In the genomic region with DNA sequence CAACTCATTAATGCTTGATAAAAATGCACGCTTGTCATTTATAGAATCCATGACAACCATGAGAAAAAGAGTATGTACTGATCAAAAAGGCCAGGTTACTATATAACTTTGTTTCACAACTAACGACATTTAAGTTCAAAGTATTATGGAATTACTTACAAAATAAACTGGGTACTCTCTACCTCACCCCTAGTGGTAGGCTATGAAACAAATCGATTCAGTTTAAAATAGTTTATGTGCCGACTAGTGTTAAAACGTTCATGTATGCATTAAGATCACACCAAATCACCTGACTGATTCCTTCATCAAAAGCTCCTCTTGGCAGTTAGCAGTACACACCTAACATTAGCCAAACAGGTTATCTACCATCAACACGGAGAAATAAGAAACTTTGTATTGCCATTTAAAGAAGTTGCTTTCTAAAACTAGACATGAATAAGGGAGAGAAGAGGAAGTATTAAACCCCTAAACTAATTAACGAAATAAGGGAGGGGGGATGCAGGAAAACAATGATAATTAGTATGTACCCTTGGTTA, we compare ENCODE assay signal across 9 cellular contexts.
A peak's percentile ranks its signal among the peaks of the same experiment; 100 is the strongest.
DNase-seq lines count a peak whose midpoint lies in the region; ATAC-seq and TF ChIP-seq lines count a peak whose summit lies in the region.
"Had no signal": no experiment of that assay in that cellular context is flagged by ENCODE, and none has a peak within 500 bp of the region (broad histone marks: within the 10 kb centered on the region; RNA-seq: fewer than 3 reads in every experiment).

No MANE protein-coding gene starts in this region.

- intact Hi-C loops in HCT116 (cut with micrococcal nuclease) = no loop called here

- DNase-seq in HCT116 (ENCODE audit: low read depth, low spot score) = peak; percentile 19
- DNase-seq in NCI-H2227 (lab: John Stamatoyannopoulos, UW; ENCODE audit: unreplicated experiment) = peak; percentile 21
- DNase-seq in cardiac fibroblast (ENCODE audit: low read depth in 2 of 2) = peak in 1 of 2 donors; percentile 37
- DNase-seq in neuronal stem cell (ENCODE audit: low spot score) = no peak
- DNase-seq in GM19238 (ENCODE audit: insufficient read length, low spot score) = no peak
- no peak for DNase-seq in epidermal melanocyte (ENCODE audit: insufficient read length, low spot score)
- DNase-seq: Peyer's patch had no signal

- WGBS in neuronal stem cell (ENCODE audit: extremely low coverage in 2 of 2, insufficient read length in 2 of 2, insufficient replicate concordance in 1 of 2), 2 donors = no CpG with 5 or more reads among the region's 7 CpGs

- no peak overlapping the region for H3K23ac ChIP-seq in neuronal stem cell (ENCODE audit: low read depth, low read length, poor library complexity)

- H2BK5ac ChIP-seq in neuronal stem cell (ENCODE audit: low read length) = no peak overlapping the region

- H3K9me2 ChIP-seq in HCT116 (ENCODE audit: insufficient read depth) = no peaks in the 10 kb centered on the region

- H4K8ac ChIP-seq in neuronal stem cell (ENCODE audit: low read depth, low read length) = no peak overlapping the region

- no peak overlapping the region for H3K4me2 ChIP-seq in HCT116 (ENCODE audit: low read length)
- no peak overlapping the region for H3K4me2 ChIP-seq in neuronal stem cell (ENCODE audit: insufficient read depth, low read length, poor library complexity, severe bottlenecking)

- H2BK120ac ChIP-seq in neuronal stem cell (ENCODE audit: low read depth, low read length) = no peak overlapping the region

- no peak overlapping the region for H3K18ac ChIP-seq in neuronal stem cell (ENCODE audit: low read length)

- no peak overlapping the region for H3K4ac ChIP-seq in neuronal stem cell (ENCODE audit: low read length)

- CTCF ChIA-PET in HCT116 (lab: Charles Lee) = no interaction called here

- H3K79me1 ChIP-seq in neuronal stem cell (ENCODE audit: low read depth, low read length) = no peaks in the 10 kb centered on the region

- H3K36me3 ChIP-seq in HCT116 (ENCODE audit: control insufficient read depth in 1 of 2, insufficient read depth in 2 of 2, low read length in 2 of 2) = no peaks in the 10 kb centered on the region
- H3K36me3 ChIP-seq in neuronal stem cell (replicated peaks in 1 of 2; ENCODE audit: control insufficient read depth in 2 of 2, insufficient read depth in 2 of 2, low read length in 2 of 2) = no peaks in the 10 kb centered on the region
- H3K36me3 ChIP-seq: Peyer's patch had no signal

- RAD21 ChIA-PET in HCT116 (lab: Charles Lee; ENCODE audit: low non-redundant PET in 1 of 2, low total read pairs in 2 of 2, uncharacterized antibody in 2 of 2, unreplicated experiment in 2 of 2) = no interaction called here

- H4K20me1 ChIP-seq in HCT116 (ENCODE audit: insufficient read depth) = no peaks in the 10 kb centered on the region

- H2BK12ac ChIP-seq in neuronal stem cell (ENCODE audit: low read length) = no peak overlapping the region

- no peak overlapping the region for H2AK5ac ChIP-seq in neuronal stem cell (ENCODE audit: low read depth, low read length)

- no peak overlapping the region for H3K14ac ChIP-seq in neuronal stem cell (ENCODE audit: low read length)

- H3K79me2 ChIP-seq in HCT116 (ENCODE audit: insufficient read depth, low read length) = no peaks in the 10 kb centered on the region

- no peak for TF ChIP-seq RAD21 in HCT116 (IDR thresholded peaks at IDR 0.05; ENCODE audit: low read depth)

- POLR2A ChIA-PET in HCT116 (lab: Charles Lee) = no interaction called here

- TF ChIP-seq CTCF in HCT116 (IDR thresholded peaks at IDR 0.05 in 2 of 3, conservative IDR thresholded peaks at IDR 0.05 in 1 of 3; ENCODE audit: borderline replicate concordance in 1 of 3, insufficient read depth in 1 of 3, low read depth in 2 of 3, low read length in 2 of 3) (peak in 2 of 3 experiments; percentile 39 to 41; a peak in 4 of 6 replicates), cardiac fibroblast (IDR thresholded peaks at IDR 0.05; ENCODE audit: low read depth, low read length) (peak; percentile 25)

- H3K4me3 ChIP-seq in HCT116 (replicated peaks in 1 of 2; ENCODE audit: low read depth in 1 of 2, low read length in 2 of 2) (no peak overlapping the region), cardiac fibroblast (replicated peaks in 1 of 2; ENCODE audit: low read depth in 2 of 2, low read length in 2 of 2) (no peak overlapping the region), neuronal stem cell (ENCODE audit: low read length in 2 of 2) (peak overlapping the region in 1 of 2 donors; percentile 18)
- H3K4me3 ChIP-seq: Peyer's patch had no signal

- no peaks in the 10 kb centered on the region for H3K9me3 ChIP-seq in HCT116 (ENCODE audit: control insufficient read depth in 1 of 2, insufficient read depth in 1 of 2, low read depth in 1 of 2, low read length in 2 of 2)
- no peaks in the 10 kb centered on the region for H3K9me3 ChIP-seq in neuronal stem cell (replicated peaks in 1 of 2; ENCODE audit: control insufficient read depth in 2 of 2, insufficient read depth in 1 of 2, low read depth in 1 of 2, low read length in 2 of 2)
- H3K9me3 ChIP-seq: Peyer's patch had no signal

- H2AFZ ChIP-seq in HCT116 (ENCODE audit: low read depth, low read length, poor library complexity, severe bottlenecking) (no peak overlapping the region), neuronal stem cell (ENCODE audit: low read length) (no peak overlapping the region)

- H4K91ac ChIP-seq in neuronal stem cell (ENCODE audit: low read depth, low read length, poor library complexity) = no peak overlapping the region

- no peaks in the 10 kb centered on the region for H3K4me1 ChIP-seq in HCT116 (ENCODE audit: control insufficient read depth in 1 of 2, insufficient read depth in 2 of 2, low read length in 2 of 2)
- peaks cover 6 to 47% of the 10 kb centered on the region in 2 donors for H3K4me1 ChIP-seq in neuronal stem cell (ENCODE audit: control insufficient read depth in 2 of 2, insufficient read depth in 1 of 2, low read depth in 1 of 2, low read length in 2 of 2)
- H3K4me1 ChIP-seq: Peyer's patch had no signal

- no peak overlapping the region for H3K9ac ChIP-seq in HCT116 (ENCODE audit: low read length)
- H3K9ac ChIP-seq in neuronal stem cell (ENCODE audit: low read depth, low read length, poor library complexity) = no peak overlapping the region

- no peak overlapping the region for H2BK15ac ChIP-seq in neuronal stem cell (ENCODE audit: low read length)

- no TSS peak for BruUV-seq in HCT116 (replicated peaks; lab: Mats Ljungman, UMichigan)

- H3K27me3 ChIP-seq in HCT116 (ENCODE audit: insufficient read depth, low read length) (peaks cover 43% of the 10 kb centered on the region), neuronal stem cell (ENCODE audit: control insufficient read depth in 3 of 3, insufficient read depth in 3 of 3, low read depth in 1 of 3, low read length in 3 of 3) (no peaks in the 10 kb centered on the region)
- H3K27me3 ChIP-seq: Peyer's patch had no signal

- H3K27ac ChIP-seq in HCT116 (ENCODE audit: low read depth, low read length) (no peak overlapping the region), neuronal stem cell (replicated peaks; ENCODE audit: low read length) (peak overlapping the region; percentile 75)
- H3K27ac ChIP-seq: Peyer's patch had no signal

- no peak for TF ChIP-seq POLR2A in HCT116 (IDR thresholded peaks at IDR 0.05; ENCODE audit: borderline replicate concordance, extremely low read depth, insufficient read depth, insufficient read length)

- ATAC-seq in HCT116 (0 out of 2 replicates have a peak, but pooled peaks have one; percentile 49), HG03439 (IDR thresholded peaks at IDR 0.05; ENCODE audit: unreplicated experiment) (no peak), HG03460 (IDR thresholded peaks at IDR 0.05; ENCODE audit: unreplicated experiment) (no peak)

TF ChIP-seq in HCT116, 20 proteins besides CTCF, POLR2A, EP300 and RAD21 (continues in another document):
- TF ChIP-seq SP1 (IDR thresholded peaks at IDR 0.05; ENCODE audit: low read depth) (no peak), YY1 (IDR thresholded peaks at IDR 0.05; ENCODE audit: extremely low read depth, insufficient replicate concordance, low read depth, low read length) (no peak), FOSL1 (IDR thresholded peaks at IDR 0.05; ENCODE audit: low read depth) (no peak), ZFX (IDR thresholded peaks at IDR 0.05) (no peak), ELF1 (IDR thresholded peaks at IDR 0.05; ENCODE audit: borderline replicate concordance, low read depth) (no peak), CEBPB (IDR thresholded peaks at IDR 0.05; ENCODE audit: low read depth) (no peak), SIN3A (IDR thresholded peaks at IDR 0.05; ENCODE audit: low read depth) (no peak)
- TF ChIP-seq, protein P1, sequence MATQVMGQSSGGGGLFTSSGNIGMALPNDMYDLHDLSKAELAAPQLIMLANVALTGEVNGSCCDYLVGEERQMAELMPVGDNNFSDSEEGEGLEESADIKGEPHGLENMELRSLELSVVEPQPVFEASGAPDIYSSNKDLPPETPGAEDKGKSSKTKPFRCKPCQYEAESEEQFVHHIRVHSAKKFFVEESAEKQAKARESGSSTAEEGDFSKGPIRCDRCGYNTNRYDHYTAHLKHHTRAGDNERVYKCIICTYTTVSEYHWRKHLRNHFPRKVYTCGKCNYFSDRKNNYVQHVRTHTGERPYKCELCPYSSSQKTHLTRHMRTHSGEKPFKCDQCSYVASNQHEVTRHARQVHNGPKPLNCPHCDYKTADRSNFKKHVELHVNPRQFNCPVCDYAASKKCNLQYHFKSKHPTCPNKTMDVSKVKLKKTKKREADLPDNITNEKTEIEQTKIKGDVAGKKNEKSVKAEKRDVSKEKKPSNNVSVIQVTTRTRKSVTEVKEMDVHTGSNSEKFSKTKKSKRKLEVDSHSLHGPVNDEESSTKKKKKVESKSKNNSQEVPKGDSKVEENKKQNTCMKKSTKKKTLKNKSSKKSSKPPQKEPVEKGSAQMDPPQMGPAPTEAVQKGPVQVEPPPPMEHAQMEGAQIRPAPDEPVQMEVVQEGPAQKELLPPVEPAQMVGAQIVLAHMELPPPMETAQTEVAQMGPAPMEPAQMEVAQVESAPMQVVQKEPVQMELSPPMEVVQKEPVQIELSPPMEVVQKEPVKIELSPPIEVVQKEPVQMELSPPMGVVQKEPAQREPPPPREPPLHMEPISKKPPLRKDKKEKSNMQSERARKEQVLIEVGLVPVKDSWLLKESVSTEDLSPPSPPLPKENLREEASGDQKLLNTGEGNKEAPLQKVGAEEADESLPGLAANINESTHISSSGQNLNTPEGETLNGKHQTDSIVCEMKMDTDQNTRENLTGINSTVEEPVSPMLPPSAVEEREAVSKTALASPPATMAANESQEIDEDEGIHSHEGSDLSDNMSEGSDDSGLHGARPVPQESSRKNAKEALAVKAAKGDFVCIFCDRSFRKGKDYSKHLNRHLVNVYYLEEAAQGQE (IDR thresholded peaks at IDR 0.05; ENCODE audit: low read depth) = no peak

Comparison
In these comparisons a context has a peak if more than half of its experiments do, and no peak if none do; other contexts are left out.
1. DNase-seq: peak in HCT116 (single experiment) and NCI-H2227 (single experiment); none in neuronal stem cell (single experiment), GM19238 (single experiment) and epidermal melanocyte (single experiment).